14 cellular contexts compared by ENCODE assay signal in the genomic region with DNA sequence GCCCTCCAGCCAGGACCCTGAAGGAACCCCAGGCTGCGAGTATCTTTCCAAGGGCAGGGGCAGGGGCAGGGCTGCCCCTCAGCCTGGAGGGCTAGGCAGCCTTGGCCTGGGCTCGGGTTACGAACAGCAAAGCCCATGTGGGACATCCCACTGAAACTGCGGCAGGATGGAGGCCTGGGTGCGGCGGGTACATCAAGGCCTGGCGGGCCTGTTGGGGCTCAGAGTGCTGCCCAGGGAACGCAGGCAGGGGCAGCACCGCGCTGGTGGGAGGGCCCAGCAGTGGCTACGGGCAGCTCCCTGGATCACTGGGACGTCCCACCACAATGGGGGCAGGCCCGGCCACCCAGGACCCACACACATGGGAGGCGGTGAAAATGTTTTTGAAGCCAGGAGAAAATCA. TPM values are rescaled to one million over a fixed set of nuclear protein-coding genes. Genes with fewer than 3 reads are reported as not detected.
"Had no signal": no experiment of that assay in that cellular context is flagged by ENCODE, and none has a peak within 500 bp of the region (broad histone marks: within the 10 kb centered on the region; RNA-seq: fewer than 3 reads in every experiment).

No MANE protein-coding gene starts in this region.

- H3K27ac ChIP-seq: cardiac muscle cell had no signal

- H3K36me3 Mint-ChIP-seq: activated naive CD4-positive, alpha-beta T cell treated with anti-CD3 and anti-CD28 coated beads, Interleukin-2, amount 50 U/mL, for 72 hours; naive thymus-derived CD4-positive, alpha-beta T cell; type B pancreatic cell had no signal

- H3K4me1 Mint-ChIP-seq: stimulated activated naive CD8-positive, alpha-beta T cell treated with anti-CD3 and anti-CD28 coated beads, Interleukin-15, amount 100 ng/mL, for 72 hours had no signal

- ATAC-seq: activated naive CD4-positive, alpha-beta T cell treated with anti-CD3 and anti-CD28 coated beads, Interleukin-2, amount 50 U/mL, for 72 hours; naive thymus-derived CD4-positive, alpha-beta T cell; stimulated activated naive CD8-positive, alpha-beta T cell treated with anti-CD3 and anti-CD28 coated beads, Interleukin-15, amount 100 ng/mL, for 72 hours had no signal

- H3K4me3 ChIP-seq: cardiac muscle cell had no signal

- H3K27me3 ChIP-seq: cardiac muscle cell had no signal

- H3K9me3 Mint-ChIP-seq: activated naive CD4-positive, alpha-beta T cell treated with anti-CD3 and anti-CD28 coated beads, Interleukin-2, amount 50 U/mL, for 72 hours; stimulated activated naive CD8-positive, alpha-beta T cell treated with anti-CD3 and anti-CD28 coated beads, Interleukin-15, amount 100 ng/mL, for 72 hours; type B pancreatic cell had no signal

- H3K27ac Mint-ChIP-seq: activated naive CD4-positive, alpha-beta T cell treated with anti-CD3 and anti-CD28 coated beads, Interleukin-2, amount 50 U/mL, for 72 hours; naive thymus-derived CD4-positive, alpha-beta T cell; stimulated activated naive CD8-positive, alpha-beta T cell treated with anti-CD3 and anti-CD28 coated beads, Interleukin-15, amount 100 ng/mL, for 72 hours; type B pancreatic cell had no signal

- H3K4me3 Mint-ChIP-seq: naive thymus-derived CD4-positive, alpha-beta T cell; stimulated activated naive CD8-positive, alpha-beta T cell treated with anti-CD3 and anti-CD28 coated beads, Interleukin-15, amount 100 ng/mL, for 72 hours; type B pancreatic cell had no signal

- H3K27me3 Mint-ChIP-seq: naive thymus-derived CD4-positive, alpha-beta T cell; stimulated activated naive CD8-positive, alpha-beta T cell treated with anti-CD3 and anti-CD28 coated beads, Interleukin-15, amount 100 ng/mL, for 72 hours; type B pancreatic cell had no signal

- DNase-seq: activated CD4-positive, CD25-positive, alpha-beta regulatory T cell treated with anti-CD3 and anti-CD28 coated beads, Interleukin-2, amount 50 U/mL, for 72 hours; activated CD8-positive, alpha-beta memory T cell treated with anti-CD3 and anti-CD28 coated beads for 24 hours; activated gamma-delta T cell; amniotic stem cell; erythroblast; foreskin melanocyte; mesenchymal stem cell; naive thymus-derived CD4-positive, alpha-beta T cell; retina; stimulated activated CD4-positive, alpha-beta T cell treated with anti-CD3 and anti-CD28 coated beads, Interleukin-2, amount 100 ng/mL, for 24 hours; stimulated activated naive CD8-positive, alpha-beta T cell treated with anti-CD3 and anti-CD28 coated beads, Interleukin-15, amount 100 ng/mL, for 72 hours had no signal

- H3K36me3 ChIP-seq: cardiac muscle cell had no signal

RNA-seq across cellular contexts. Expression of a gene that starts 10.9 kb away (rescaled TPM):
- polyA plus RNA-seq: naive thymus-derived CD4-positive, alpha-beta T cell had no signal
